8 cellular contexts compared by ENCODE assay signal in genomic region chr18:12388440-12388839, GRCh38.
"Had no signal": no experiment of that assay in that cellular context is flagged by ENCODE, and none has a peak within 500 bp of the region (broad histone marks: within the 10 kb centered on the region; RNA-seq: fewer than 3 reads in every experiment).

No MANE protein-coding gene starts in this region.

- H3K4me2 ChIP-seq: GM23338 had no signal

- FAIRE-seq: H1, H54 had no signal

- H3K27ac ChIP-seq: HL-60 had no signal

- DNase-seq: H9, HCEC 1CT, HFFc6, KG1 had no signal

- H2AFZ ChIP-seq: GM23338 had no signal

- H3K4me3 ChIP-seq: GM23338 had no signal

- ATAC-seq: GM23338 had no signal
